Comparison of ENCODE assay signal across 8 cellular contexts in the genomic region with DNA sequence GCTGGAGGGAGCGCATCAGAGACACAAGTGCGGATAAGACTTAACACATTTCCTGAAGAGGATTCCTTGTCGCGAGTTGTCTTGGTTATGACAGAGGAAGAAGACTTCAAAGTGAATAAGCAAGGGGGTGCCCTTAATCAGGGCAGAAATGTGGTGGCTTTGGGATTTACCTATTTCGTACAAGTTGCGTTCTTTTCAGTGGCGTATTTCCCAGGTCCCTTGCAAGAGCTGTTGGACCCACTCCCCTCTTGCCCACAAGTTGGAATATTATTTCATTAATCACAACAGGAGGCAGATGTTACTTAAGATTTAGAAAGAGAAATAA.
DNase-seq lines count a peak whose midpoint lies in the region; ATAC-seq and TF ChIP-seq lines count a peak whose summit lies in the region.

No MANE protein-coding gene starts in this region.

- H3K27me3 ChIP-seq in left lung = peaks cover 0 to 9% of the 10 kb centered on the region in 2 donors

- no peaks in the 10 kb centered on the region for H3K79me2 ChIP-seq in OCI-LY7 (ENCODE audit: insufficient read depth, low read depth, low read length)

- peak overlapping the region; percentile 58 for H3K4me3 Mint-ChIP-seq in T-helper 1 cell treated with Interleukin-12 subunit alpha and Interleukin-12 subunit beta and Interleukin-4 antibody, amounts not matched to agents 30 μg/mL and 1 μg/mL, for 36 hours

- no peak overlapping the region for H3K4me2 ChIP-seq in OCI-LY7 (ENCODE audit: low read length)

- no peak overlapping the region for H2AFZ ChIP-seq in OCI-LY7 (ENCODE audit: low read length)

- H3K4me1 ChIP-seq in left lung (no peaks in the 10 kb centered on the region), OCI-LY7 (ENCODE audit: insufficient read depth, low read length, poor library complexity, severe bottlenecking) (no peaks in the 10 kb centered on the region)

- peak; percentile 16 for ATAC-seq in left lung
- ATAC-seq in HG02840 (IDR thresholded peaks at IDR 0.05; ENCODE audit: low FRiP score, unreplicated experiment) = no peak

- no peaks in the 10 kb centered on the region for H3K9me2 ChIP-seq in OCI-LY7 (ENCODE audit: insufficient read depth, low read length)

- peak overlapping the region; percentile 58 for H3K4me3 ChIP-seq in astrocyte of the cerebellum (ENCODE audit: low read depth, low read length)
- H3K4me3 ChIP-seq in left lung = peak overlapping the region; percentile 49 to 63
- H3K4me3 ChIP-seq in OCI-LY7 (ENCODE audit: low read depth, low read length, poor library complexity, severe bottlenecking) = no peak overlapping the region

- TF ChIP-seq CTCF in astrocyte of the cerebellum (IDR thresholded peaks at IDR 0.05; ENCODE audit: low read depth, low read length, missing control alignments) = no peak
- TF ChIP-seq CTCF in left lung (IDR thresholded peaks at IDR 0.05) = no peak
- TF ChIP-seq CTCF in OCI-LY7 (conservative IDR thresholded peaks at IDR 0.05; ENCODE audit: low read length) = no peak

- H4K20me1 ChIP-seq in OCI-LY7 (ENCODE audit: insufficient read depth, low read length) = no peaks in the 10 kb centered on the region

- CTCF ChIA-PET in OCI-LY7 (lab: Charles Lee; ENCODE audit: unreplicated experiment) = no interaction called here

- no peaks in the 10 kb centered on the region for H3K9me3 Mint-ChIP-seq in T-helper 1 cell treated with Interleukin-12 subunit alpha and Interleukin-12 subunit beta and Interleukin-4 antibody, amounts not matched to agents 30 μg/mL and 1 μg/mL, for 36 hours

- H3K36me3 ChIP-seq in left lung (no peaks in the 10 kb centered on the region), OCI-LY7 (ENCODE audit: insufficient read depth, low read length) (no peaks in the 10 kb centered on the region)

- H3K9me3 ChIP-seq in left lung (no peaks in the 10 kb centered on the region), OCI-LY7 (ENCODE audit: low read length) (no peaks in the 10 kb centered on the region)

- in situ Hi-C loops in astrocyte of the cerebellum (cut with HindIII; ENCODE audit: low sequenced_read_pairs) = no loop called here

- peaks cover 24% of the 10 kb centered on the region for H3K27me3 Mint-ChIP-seq in T-helper 1 cell treated with Interleukin-12 subunit alpha and Interleukin-12 subunit beta and Interleukin-4 antibody, amounts not matched to agents 30 μg/mL and 1 μg/mL, for 36 hours (ENCODE audit: low read depth)

- H3K27ac Mint-ChIP-seq in T-helper 1 cell treated with Interleukin-12 subunit alpha and Interleukin-12 subunit beta and Interleukin-4 antibody, amounts not matched to agents 30 μg/mL and 1 μg/mL, for 36 hours = no peak overlapping the region

- POLR2A ChIA-PET in OCI-LY7 (lab: Charles Lee) = interaction anchor here (0.5 kb wide), 1 partner anchor 43 kb away, joined by 3 read pairs; no protein-coding TSS in a partner anchor

- peaks cover 3% of the 10 kb centered on the region for H3K4me1 Mint-ChIP-seq in T-helper 1 cell treated with Interleukin-12 subunit alpha and Interleukin-12 subunit beta and Interleukin-4 antibody, amounts not matched to agents 30 μg/mL and 1 μg/mL, for 36 hours (ENCODE audit: low read depth)

- no peaks in the 10 kb centered on the region for H3K36me3 Mint-ChIP-seq in T-helper 1 cell treated with Interleukin-12 subunit alpha and Interleukin-12 subunit beta and Interleukin-4 antibody, amounts not matched to agents 30 μg/mL and 1 μg/mL, for 36 hours (ENCODE audit: low read depth)

- no peak for DNase-seq in T-helper 1 cell
- no peak for DNase-seq in astrocyte of the cerebellum (ENCODE audit: low read depth)
- no peak for DNase-seq in left lung
- DNase-seq in retina = no peak
- no peak for DNase-seq in OCI-LY7 (ENCODE audit: low spot score)

- BruUV-seq in OCI-LY7 (replicated peaks; lab: Mats Ljungman, UMichigan) = no TSS peak

- peak overlapping the region; percentile 88 to 93 for H3K27ac ChIP-seq in left lung
- peak overlapping the region; percentile 94 for H3K27ac ChIP-seq in temporal lobe (ENCODE audit: low read depth, low read length)
- no peak overlapping the region for H3K27ac ChIP-seq in OCI-LY7 (ENCODE audit: low read depth, low read length, poor library complexity, severe bottlenecking)

- intact Hi-C loops in left lung (cut with DNase I) (no loop called here), OCI-LY7 (cut with micrococcal nuclease; ENCODE audit: unreplicated experiment) (no loop called here)
